Comparison of ENCODE assay signal across 20 cellular contexts in genomic region chr16:47229053-47229640, GRCh38.
"Had no signal": no experiment of that assay in that cellular context is flagged by ENCODE, and none has a peak within 500 bp of the region (broad histone marks: within the 10 kb centered on the region; RNA-seq: fewer than 3 reads in every experiment).

No MANE protein-coding gene starts in this region.

- DNase-seq: activated CD4-positive, CD25-positive, alpha-beta regulatory T cell treated with anti-CD3 and anti-CD28 coated beads, Interleukin-2, amount 50 U/mL, for 72 hours; activated CD8-positive, alpha-beta memory T cell treated with anti-CD3 and anti-CD28 coated beads for 24 hours; activated naive CD4-positive, alpha-beta T cell treated with Interleukin-2 at 50 U/mL for 16 hours; activated naive CD8-positive, alpha-beta T cell treated with anti-CD3 and anti-CD28 coated beads, Interleukin-2, amount 10 ng/mL, durations not matched to agents 7 days and 5 days; amygdala; caudate nucleus; dorsolateral prefrontal cortex; endodermal cell; erythroblast; hypothalamus; islet precursor cell; right cardiac atrium; stimulated activated CD4-positive, alpha-beta T cell treated with anti-CD3 and anti-CD28 coated beads, Interleukin-15, amount 100 ng/mL, for 24 hours; stimulated activated CD4-positive, alpha-beta T cell treated with anti-CD3 and anti-CD28 coated beads, Interleukin-2, amount 100 ng/mL, for 48 hours; stimulated activated naive CD8-positive, alpha-beta T cell treated with anti-CD3 and anti-CD28 coated beads, Interleukin-15, amount 100 ng/mL, for 72 hours; T-cell; T1000; transverse colon; uterus had no signal

- H3K4me1 Mint-ChIP-seq: neural crest cell; stimulated activated naive CD8-positive, alpha-beta T cell treated with anti-CD3 and anti-CD28 coated beads, Interleukin-15, amount 100 ng/mL, for 72 hours; T-cell had no signal

- H3K27ac Mint-ChIP-seq: activated naive CD8-positive, alpha-beta T cell treated with anti-CD3 and anti-CD28 coated beads, Interleukin-2, amount 10 ng/mL, durations not matched to agents 7 days and 5 days; endodermal cell; stimulated activated naive CD8-positive, alpha-beta T cell treated with anti-CD3 and anti-CD28 coated beads, Interleukin-15, amount 100 ng/mL, for 72 hours; T-cell had no signal

- H3K27me3 Mint-ChIP-seq: activated naive CD8-positive, alpha-beta T cell treated with anti-CD3 and anti-CD28 coated beads, Interleukin-2, amount 10 ng/mL, durations not matched to agents 7 days and 5 days; stimulated activated naive CD8-positive, alpha-beta T cell treated with anti-CD3 and anti-CD28 coated beads, Interleukin-15, amount 100 ng/mL, for 72 hours; T-cell had no signal

- ATAC-seq: right cardiac atrium; stimulated activated naive CD8-positive, alpha-beta T cell treated with anti-CD3 and anti-CD28 coated beads, Interleukin-15, amount 100 ng/mL, for 72 hours; T-cell had no signal

- H3K4me3 Mint-ChIP-seq: activated naive CD8-positive, alpha-beta T cell treated with anti-CD3 and anti-CD28 coated beads, Interleukin-2, amount 10 ng/mL, durations not matched to agents 7 days and 5 days; endodermal cell; neural crest cell; stimulated activated naive CD8-positive, alpha-beta T cell treated with anti-CD3 and anti-CD28 coated beads, Interleukin-15, amount 100 ng/mL, for 72 hours; T-cell had no signal
